Comparison of ENCODE assay signal across 22 cellular contexts in genomic region chr6:15416932-15417509, GRCh38.
A peak's percentile ranks its signal among the peaks of the same experiment; 100 is the strongest.
DNase-seq lines count a peak whose midpoint lies in the region; ATAC-seq and TF ChIP-seq lines count a peak whose summit lies in the region.
"Had no signal": no experiment of that assay in that cellular context is flagged by ENCODE, and none has a peak within 500 bp of the region (broad histone marks: within the 10 kb centered on the region; RNA-seq: fewer than 3 reads in every experiment).

No MANE protein-coding gene starts in this region.

- H3K36me3 ChIP-seq in Peyer's patch: no peaks in the 10 kb centered on the region
- peaks cover 0 to 4% (median 0%) of the 10 kb centered on the region in 4 donors for H3K36me3 ChIP-seq in stomach
- H3K36me3 ChIP-seq: SJSA1, thyroid gland had no signal

- peak overlapping the region; percentile 55 for H3K27ac Mint-ChIP-seq in activated CD4-positive, alpha-beta T cell treated with anti-CD3 and anti-CD28 coated beads, Interleukin-2, amount 10 ng/mL, durations not matched to agents 7 days and 5 days
- H3K27ac Mint-ChIP-seq in WTC11 (peak overlapping the region; percentile 17), endothelial cell (ENCODE audit: unreplicated experiment) (no peak overlapping the region)
- H3K27ac Mint-ChIP-seq in natural killer cell treated with Interleukin-12 subunit alpha and Interleukin-12 subunit beta and Interleukin-15 and Interleukin-18, amount 100 ng/mL, for 72 hours: peak overlapping the region; percentile 32 to 47

- 84 to 88% (median 85%) methylated on average over 6 of the region's 6 CpGs for WGBS in stomach, 5 donors

- no peak for DNase-seq in activated CD4-positive, alpha-beta T cell treated with anti-CD3 and anti-CD28 coated beads, Interleukin-2, amount 10 ng/mL, durations not matched to agents 7 days and 5 days
- no peak for DNase-seq in activated CD4-positive, alpha-beta T cell treated with anti-CD3 and anti-CD28 coated beads, Interleukin-2, amount 50 U/mL, for 48 hours
- DNase-seq in WTC11 (ENCODE audit: low spot score) (no peak), endothelial cell (ENCODE audit: low spot score) (no peak), Peyer's patch (no peak), stomach (no peak), islet precursor cell (no peak)
- DNase-seq in natural killer cell treated with Interleukin-12 subunit alpha and Interleukin-12 subunit beta and Interleukin-15 and Interleukin-18, amount 100 ng/mL, for 72 hours (ENCODE audit: low spot score): no peak
- DNase-seq: anterior cingulate cortex; DMS53; effector memory CD4-positive, alpha-beta T cell; KBM-7; kidney; mesendoderm; NCI-H526; spleen; T-helper 9 cell; thyroid gland had no signal

- no peak for TF ChIP-seq POLR2A in Peyer's patch (IDR thresholded peaks at IDR 0.05)
- no peak for TF ChIP-seq POLR2A in stomach (IDR thresholded peaks at IDR 0.05)

- H3K27ac ChIP-seq in Peyer's patch (no peak overlapping the region), stomach (no peak overlapping the region)
- H3K27ac ChIP-seq: A549, SJSA1, spleen, thyroid gland had no signal

- peaks cover 0 to 12% (median 5%) of the 10 kb centered on the region in 4 donors for H3K4me1 ChIP-seq in Peyer's patch
- H3K4me1 ChIP-seq in stomach: peaks cover 1 to 21% (median 11%) of the 10 kb centered on the region in 4 donors
- H3K4me1 ChIP-seq: A549 had no signal

- H3K4me3 ChIP-seq in Peyer's patch (no peak overlapping the region), stomach (no peak overlapping the region)
- H3K4me3 ChIP-seq: A549, SJSA1, spleen, thyroid gland had no signal

- peaks cover 59% of the 10 kb centered on the region for H3K4me1 Mint-ChIP-seq in activated CD4-positive, alpha-beta T cell treated with anti-CD3 and anti-CD28 coated beads, Interleukin-2, amount 10 ng/mL, durations not matched to agents 7 days and 5 days
- H3K4me1 Mint-ChIP-seq in WTC11 (peaks cover 69% of the 10 kb centered on the region), endothelial cell (ENCODE audit: unreplicated experiment) (peaks cover 22% of the 10 kb centered on the region)
- peaks cover 43 to 44% of the 10 kb centered on the region in 2 donors for H3K4me1 Mint-ChIP-seq in natural killer cell treated with Interleukin-12 subunit alpha and Interleukin-12 subunit beta and Interleukin-15 and Interleukin-18, amount 100 ng/mL, for 72 hours (ENCODE audit: low read depth in 2 of 2)

- H3K9me3 Mint-ChIP-seq in activated CD4-positive, alpha-beta T cell treated with anti-CD3 and anti-CD28 coated beads, Interleukin-2, amount 10 ng/mL, durations not matched to agents 7 days and 5 days: peaks cover 23% of the 10 kb centered on the region
- peaks cover 8% of the 10 kb centered on the region for H3K9me3 Mint-ChIP-seq in WTC11
- H3K9me3 Mint-ChIP-seq in endothelial cell (ENCODE audit: unreplicated experiment): no peaks in the 10 kb centered on the region
- H3K9me3 Mint-ChIP-seq in natural killer cell treated with Interleukin-12 subunit alpha and Interleukin-12 subunit beta and Interleukin-15 and Interleukin-18, amount 100 ng/mL, for 72 hours: no peaks in the 10 kb centered on the region

- POLR2A ChIA-PET in activated CD4-positive, alpha-beta T cell treated with anti-CD3 and anti-CD28 coated beads, Interleukin-2, amount 10 ng/mL, durations not matched to agents 7 days and 5 days (lab: Charles Lee): no interaction called here
- POLR2A ChIA-PET in WTC11 (lab: Charles Lee): no interaction called here

- H3K9me3 ChIP-seq in Peyer's patch (peaks cover 0 to 5% (median 0%) of the 10 kb centered on the region in 4 donors), stomach (peaks cover 0 to 17% (median 9%) of the 10 kb centered on the region in 4 donors)

- no peak overlapping the region for H3K4me3 Mint-ChIP-seq in activated CD4-positive, alpha-beta T cell treated with anti-CD3 and anti-CD28 coated beads, Interleukin-2, amount 10 ng/mL, durations not matched to agents 7 days and 5 days
- H3K4me3 Mint-ChIP-seq in WTC11 (no peak overlapping the region), endothelial cell (ENCODE audit: unreplicated experiment) (peak overlapping the region; percentile 75)
- H3K4me3 Mint-ChIP-seq in natural killer cell treated with Interleukin-12 subunit alpha and Interleukin-12 subunit beta and Interleukin-15 and Interleukin-18, amount 100 ng/mL, for 72 hours: peak overlapping the region; percentile 64
- H3K4me3 Mint-ChIP-seq: CD14-positive monocyte, HFFc6 had no signal

- no peaks in the 10 kb centered on the region for H3K27me3 Mint-ChIP-seq in activated CD4-positive, alpha-beta T cell treated with anti-CD3 and anti-CD28 coated beads, Interleukin-2, amount 10 ng/mL, durations not matched to agents 7 days and 5 days
- H3K27me3 Mint-ChIP-seq in WTC11 (ENCODE audit: low read depth) (no peaks in the 10 kb centered on the region), endothelial cell (ENCODE audit: unreplicated experiment) (peaks cover 10% of the 10 kb centered on the region)
- H3K27me3 Mint-ChIP-seq in natural killer cell treated with Interleukin-12 subunit alpha and Interleukin-12 subunit beta and Interleukin-15 and Interleukin-18, amount 100 ng/mL, for 72 hours: no peaks in the 10 kb centered on the region

- peaks cover 77% of the 10 kb centered on the region for H3K36me3 Mint-ChIP-seq in activated CD4-positive, alpha-beta T cell treated with anti-CD3 and anti-CD28 coated beads, Interleukin-2, amount 10 ng/mL, durations not matched to agents 7 days and 5 days (ENCODE audit: low read depth)
- H3K36me3 Mint-ChIP-seq in WTC11 (peaks cover 57% of the 10 kb centered on the region), endothelial cell (ENCODE audit: low read depth, unreplicated experiment) (peaks cover 40% of the 10 kb centered on the region)
- H3K36me3 Mint-ChIP-seq in natural killer cell treated with Interleukin-12 subunit alpha and Interleukin-12 subunit beta and Interleukin-15 and Interleukin-18, amount 100 ng/mL, for 72 hours: peaks cover 25% of the 10 kb centered on the region

- H3K27me3 ChIP-seq in Peyer's patch (no peaks in the 10 kb centered on the region), stomach (no peaks in the 10 kb centered on the region)
- H3K27me3 ChIP-seq: SJSA1, spleen, thyroid gland had no signal

- intact Hi-C loops in stomach (cut with DNase I; ENCODE audit: low total_unique reads): no loop called here

- CTCF ChIA-PET in activated CD4-positive, alpha-beta T cell treated with anti-CD3 and anti-CD28 coated beads, Interleukin-2, amount 10 ng/mL, durations not matched to agents 7 days and 5 days (lab: Charles Lee): no interaction called here
- CTCF ChIA-PET in WTC11 (lab: Charles Lee): no interaction called here

- no peak for TF ChIP-seq EP300 in stomach (IDR thresholded peaks at IDR 0.05)

- TF ChIP-seq CTCF in WTC11 (IDR thresholded peaks at IDR 0.05) (no peak), endothelial cell (IDR thresholded peaks at IDR 0.05; ENCODE audit: unreplicated experiment) (no peak), Peyer's patch (IDR thresholded peaks at IDR 0.05) (no peak), stomach (IDR thresholded peaks at IDR 0.05) (no peak)

- no peak for ATAC-seq in WTC11
- no peak for ATAC-seq in natural killer cell treated with Interleukin-12 subunit alpha and Interleukin-12 subunit beta and Interleukin-15 and Interleukin-18, amount 100 ng/mL, for 72 hours
- ATAC-seq: A549 had no signal

TF ChIP-seq in WTC11, 78 proteins besides CTCF, POLR2A, EP300 and RAD21 (continues in another document):
- TF ChIP-seq USF2 (CRISPR knock-in tag; IDR thresholded peaks at IDR 0.05) (no peak), GABPB1 (CRISPR knock-in tag; IDR thresholded peaks at IDR 0.05) (no peak), STAT6 (CRISPR knock-in tag; conservative IDR thresholded peaks at IDR 0.05; ENCODE audit: low read depth) (no peak)
- TF ChIP-seq, protein P1, sequence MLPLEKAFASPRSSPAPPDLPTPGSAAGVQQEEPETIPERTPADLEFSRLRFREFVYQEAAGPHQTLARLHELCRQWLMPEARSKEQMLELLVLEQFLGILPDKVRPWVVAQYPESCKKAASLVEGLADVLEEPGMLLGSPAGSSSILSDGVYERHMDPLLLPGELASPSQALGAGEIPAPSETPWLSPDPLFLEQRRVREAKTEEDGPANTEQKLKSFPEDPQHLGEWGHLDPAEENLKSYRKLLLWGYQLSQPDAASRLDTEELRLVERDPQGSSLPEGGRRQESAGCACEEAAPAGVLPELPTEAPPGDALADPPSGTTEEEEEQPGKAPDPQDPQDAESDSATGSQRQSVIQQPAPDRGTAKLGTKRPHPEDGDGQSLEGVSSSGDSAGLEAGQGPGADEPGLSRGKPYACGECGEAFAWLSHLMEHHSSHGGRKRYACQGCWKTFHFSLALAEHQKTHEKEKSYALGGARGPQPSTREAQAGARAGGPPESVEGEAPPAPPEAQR (CRISPR knock-in tag; IDR thresholded peaks at IDR 0.05): no peak

Comparison
In these comparisons a context has a peak if more than half of its experiments do, and no peak if none do; other contexts are left out.
1. H3K4me3 Mint-ChIP-seq: peak in endothelial cell (single experiment) and natural killer cell treated with Interleukin-12 subunit alpha and Interleukin-12 subunit beta and Interleukin-15 and Interleukin-18, amount 100 ng/mL, for 72 hours (single experiment); none in activated CD4-positive, alpha-beta T cell treated with anti-CD3 and anti-CD28 coated beads, Interleukin-2, amount 10 ng/mL, durations not matched to agents 7 days and 5 days (single experiment) and WTC11 (single experiment).